8 cellular contexts compared by ENCODE assay signal in the genomic region with DNA sequence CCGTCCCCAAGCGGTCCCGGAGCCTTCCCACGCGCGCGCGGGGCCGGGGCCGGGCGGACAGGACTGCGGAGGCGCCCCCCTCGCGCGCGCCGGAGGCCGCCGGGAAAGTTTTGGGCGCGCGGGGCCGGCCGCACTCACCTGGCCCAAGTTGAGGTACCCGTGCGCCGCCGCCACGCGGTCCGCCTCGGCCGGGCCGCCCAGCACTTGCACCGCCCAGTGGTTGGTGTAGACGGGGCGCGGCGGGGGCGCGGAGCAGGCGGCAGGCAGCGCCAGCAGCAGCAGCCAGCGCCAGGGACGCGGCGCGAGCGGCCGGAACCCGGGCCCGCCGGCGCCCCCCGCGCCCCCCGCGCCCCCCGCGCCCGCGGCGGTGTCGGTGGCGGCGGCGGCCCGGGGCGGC. TPM values are rescaled to one million over a fixed set of nuclear protein-coding genes. Genes with fewer than 3 reads are reported as not detected.
DNase-seq lines count a peak whose midpoint lies in the region; ATAC-seq, FAIRE-seq and TF ChIP-seq lines count a peak whose summit lies in the region.

No MANE protein-coding gene starts in this region.

- peak; percentile 68 to 81 for DNase-seq in Caco-2
- DNase-seq in HPDE6-E6E7 (ENCODE audit: extremely low spot score) = peak; percentile 42
- peak; percentile 48 to 74 (median 58) for DNase-seq in body of pancreas
- DNase-seq in lower lobe of right lung = peak; percentile 62
- no peak for DNase-seq in HTR-8/SVneo (ENCODE audit: insufficient read length, low spot score)

- intact Hi-C loops in Caco-2 (cut with micrococcal nuclease; ENCODE audit: unreplicated experiment) (loop anchor here (2.0 to 5.0 kb wide), 2 partner anchors 50 to 153 kb away; no protein-coding TSS in a partner anchor), body of pancreas (cut with DNase I) (no loop called here), lower lobe of right lung (cut with DNase I) (no loop called here)

- H3K36me3 ChIP-seq in Caco-2 (ENCODE audit: control insufficient read depth, insufficient read depth, low read length) (no peaks in the 10 kb centered on the region), body of pancreas (replicated peaks in 1 of 2; ENCODE audit: insufficient read depth in 1 of 2, low read depth in 2 of 2) (no peaks in the 10 kb centered on the region), lower lobe of right lung (no peaks in the 10 kb centered on the region)

- POLR2A ChIA-PET in Caco-2 (lab: Charles Lee) = no interaction called here

- peaks cover 16% of the 10 kb centered on the region for H3K4me1 Mint-ChIP-seq in Caco-2 (ENCODE audit: low read depth, unreplicated experiment)

- H3K9me3 ChIP-seq in Caco-2 (no peaks in the 10 kb centered on the region; the same call in 1 of the 2 replicates), body of pancreas (no peaks in the 10 kb centered on the region), lower lobe of right lung (no peaks in the 10 kb centered on the region)

- H3K36me3 Mint-ChIP-seq in Caco-2 (ENCODE audit: insufficient read depth, unreplicated experiment) = peaks cover 54% of the 10 kb centered on the region

- peaks cover 3% of the 10 kb centered on the region for H3K27me3 Mint-ChIP-seq in Caco-2 (ENCODE audit: insufficient read depth, unreplicated experiment)

- peak; percentile 82 for ATAC-seq in body of pancreas
- ATAC-seq in lower lobe of right lung = peak; percentile 56 to 67
- no peak for ATAC-seq in GM18868 (IDR thresholded peaks at IDR 0.05; ENCODE audit: unreplicated experiment)
- ATAC-seq in GM21381 (IDR thresholded peaks at IDR 0.05; ENCODE audit: unreplicated experiment) = no peak
- no peak for ATAC-seq in GM21576 (IDR thresholded peaks at IDR 0.05; ENCODE audit: unreplicated experiment)

- H3K27me3 ChIP-seq in Caco-2 (replicated peaks; ENCODE audit: control insufficient read depth, insufficient read depth, low read length) = no peaks in the 10 kb centered on the region
- peaks cover 0 to 4% of the 10 kb centered on the region in 2 donors for H3K27me3 ChIP-seq in body of pancreas
- peaks cover 23% of the 10 kb centered on the region for H3K27me3 ChIP-seq in lower lobe of right lung (ENCODE audit: low read depth)

- WGBS in body of pancreas, 2 donors = 2% methylated on average over 13 of the region's 70 CpGs; no CpG with 5 or more reads in 1 of the 2 donors

- CTCF ChIA-PET in Caco-2 (lab: Charles Lee) = interaction anchor here (1.5 kb wide), 1 partner anchor 50 kb away, joined by 7 read pairs; no protein-coding TSS in a partner anchor

- H3K4me3 ChIP-seq in Caco-2 (ENCODE audit: low read depth, low read length) (peak overlapping the region; percentile 69), body of pancreas (no peak overlapping the region), lower lobe of right lung (peak overlapping the region; percentile 19)

- H3K27ac ChIP-seq in body of pancreas (no peak overlapping the region), lower lobe of right lung (no peak overlapping the region)

- H3K4me1 ChIP-seq in Caco-2 (no peaks in the 10 kb centered on the region), body of pancreas (peaks cover 10% of the 10 kb centered on the region), lower lobe of right lung (no peaks in the 10 kb centered on the region)

- H3K4me3 Mint-ChIP-seq in Caco-2 (ENCODE audit: unreplicated experiment) = peak overlapping the region; percentile 54

- BruUV-seq in Caco-2 (replicated peaks; lab: Mats Ljungman, UMichigan) = no TSS peak

- no peak overlapping the region for H3K27ac Mint-ChIP-seq in Caco-2 (ENCODE audit: unreplicated experiment)

- no peak for FAIRE-seq in HTR-8/SVneo (lab: Jason Lieb, UNC)

- peaks cover 9% of the 10 kb centered on the region for H3K9me3 Mint-ChIP-seq in Caco-2 (ENCODE audit: unreplicated experiment)

- TF ChIP-seq CTCF in Caco-2 (IDR thresholded peaks at IDR 0.05; ENCODE audit: insufficient read depth in 1 of 2, low read depth in 1 of 2, low read length in 1 of 2, severe bottlenecking in 1 of 2, unreplicated experiment in 1 of 2) (peak in 1 of 2 experiments; percentile 6), body of pancreas (IDR thresholded peaks at IDR 0.05) (peak in 2 of 7 experiments; percentile 21 to 53), lower lobe of right lung (IDR thresholded peaks at IDR 0.05) (no peak)

- no peak for TF ChIP-seq POLR2A in body of pancreas (IDR thresholded peaks at IDR 0.05)

RNA-seq across cellular contexts. Expression of a gene that starts 0.3 kb away (rescaled TPM):
- total RNA-seq in Caco-2 (2022) (69.5 and 70.6 TPM in 2 replicates), body of pancreas (10 to 100 TPM in 1 of 2 donors, 1 to 10 TPM in 1; 8.9 to 10.1 TPM), lower lobe of right lung (12.3 TPM)

Comparison
In these comparisons a context has a peak if more than half of its experiments do, and no peak if none do; other contexts are left out.
1. H3K4me3 ChIP-seq: peak in Caco-2 (single experiment) and lower lobe of right lung (single experiment); none in body of pancreas (0 of 2).
2. ATAC-seq: peak in body of pancreas (single experiment) and lower lobe of right lung (2 of 2); none in GM18868 (single experiment), GM21381 (single experiment) and GM21576 (single experiment).